ENCODE assay signal across 9 cellular contexts in genomic region chr14:74867673-74868072, GRCh38. TPM values are rescaled to one million over a fixed set of nuclear protein-coding genes. Genes with fewer than 3 reads are reported as not detected.
A peak's percentile ranks its signal among the peaks of the same experiment; 100 is the strongest.
DNase-seq lines count a peak whose midpoint lies in the region; ATAC-seq and TF ChIP-seq lines count a peak whose summit lies in the region.
"Had no signal": no experiment of that assay in that cellular context is flagged by ENCODE, and none has a peak within 500 bp of the region (broad histone marks: within the 10 kb centered on the region; RNA-seq: fewer than 3 reads in every experiment).

No MANE protein-coding gene starts in this region.

- no peak overlapping the region for H3K27ac ChIP-seq in GM23338 (ENCODE audit: low read depth)
- no peak overlapping the region for H3K27ac ChIP-seq in uterus
- H3K27ac ChIP-seq: vagina had no signal

- TF ChIP-seq CTCF in GM23338 (conservative IDR thresholded peaks at IDR 0.05; ENCODE audit: low read depth in 2 of 2) = no peak
- no peak for TF ChIP-seq CTCF in uterus (IDR thresholded peaks at IDR 0.05)

- H3K27ac Mint-ChIP-seq in GM23338 = no peak overlapping the region
- peak overlapping the region; percentile 43 for H3K27ac Mint-ChIP-seq in activated CD4-positive, alpha-beta memory T cell treated with anti-CD3 and anti-CD28 coated beads for 36 hours
- peak overlapping the region; percentile 46 to 47 for H3K27ac Mint-ChIP-seq in effector memory CD8-positive, alpha-beta T cell

- H3K79me2 ChIP-seq in GM23338 (replicated peaks; ENCODE audit: insufficient read depth) = no peaks in the 10 kb centered on the region

- H3F3A ChIP-seq in GM23338 (replicated peaks; ENCODE audit: low read depth) = no peaks in the 10 kb centered on the region

- H4K20me1 ChIP-seq in GM23338 (replicated peaks; ENCODE audit: insufficient read depth) = no peaks in the 10 kb centered on the region

- no peaks in the 10 kb centered on the region for H3K36me3 Mint-ChIP-seq in GM23338 (ENCODE audit: low read depth)
- H3K36me3 Mint-ChIP-seq in activated CD4-positive, alpha-beta memory T cell treated with anti-CD3 and anti-CD28 coated beads for 36 hours = no peaks in the 10 kb centered on the region
- H3K36me3 Mint-ChIP-seq in effector memory CD8-positive, alpha-beta T cell (ENCODE audit: insufficient read depth) = no peaks in the 10 kb centered on the region

- intact Hi-C loops in activated CD4-positive, alpha-beta memory T cell treated with anti-CD3 and anti-CD28 coated beads for 36 hours (cut with micrococcal nuclease) = no loop called here
- intact Hi-C loops in uterus (cut with DNase I; ENCODE audit: low total_unique reads) = no loop called here

- ATAC-seq in GM23338 (no peak), HG03520 (IDR thresholded peaks at IDR 0.05; ENCODE audit: unreplicated experiment) (no peak), HG03045 (IDR thresholded peaks at IDR 0.05; ENCODE audit: unreplicated experiment) (no peak)
- ATAC-seq in effector memory CD8-positive, alpha-beta T cell (replicated peaks) = peak; percentile 99

- no peaks in the 10 kb centered on the region for H3K9me3 ChIP-seq in uterus
- H3K9me3 ChIP-seq: vagina had no signal

- H3K27me3 ChIP-seq in GM23338 (ENCODE audit: insufficient read depth) (no peaks in the 10 kb centered on the region), uterus (no peaks in the 10 kb centered on the region)
- H3K27me3 ChIP-seq: vagina had no signal

- no peaks in the 10 kb centered on the region for H3K9me2 ChIP-seq in GM23338 (ENCODE audit: insufficient read depth)

- peaks cover 2% of the 10 kb centered on the region; the same call in 1 of the 3 replicates for H3K4me1 Mint-ChIP-seq in GM23338
- H3K4me1 Mint-ChIP-seq in activated CD4-positive, alpha-beta memory T cell treated with anti-CD3 and anti-CD28 coated beads for 36 hours (ENCODE audit: low read depth) = peaks cover 23% of the 10 kb centered on the region
- peaks cover 13 to 17% of the 10 kb centered on the region in 2 donors for H3K4me1 Mint-ChIP-seq in effector memory CD8-positive, alpha-beta T cell (ENCODE audit: low read depth in 2 of 2)

- H2AFZ ChIP-seq in GM23338 = 0 out of 2 replicates have a peak overlapping the region, but pooled peaks have one; percentile 38

- H3K4me3 Mint-ChIP-seq in GM23338 = no peak overlapping the region
- no peak overlapping the region for H3K4me3 Mint-ChIP-seq in activated CD4-positive, alpha-beta memory T cell treated with anti-CD3 and anti-CD28 coated beads for 36 hours
- H3K4me3 Mint-ChIP-seq in effector memory CD8-positive, alpha-beta T cell = peak overlapping the region; percentile 22 to 40

- POLR2A ChIA-PET in activated CD4-positive, alpha-beta memory T cell treated with anti-CD3 and anti-CD28 coated beads for 36 hours (lab: Charles Lee) = interaction anchor here (0.6 to 1.8 kb wide), 4 partner anchors 14 to 22 kb away, joined by 3 to 9 read pairs (median 4); partner anchors contain the start of gene DLST

- peaks cover 1% of the 10 kb centered on the region for H3K27me3 Mint-ChIP-seq in GM23338 (ENCODE audit: insufficient read depth, low read depth, poor library complexity)
- H3K27me3 Mint-ChIP-seq in activated CD4-positive, alpha-beta memory T cell treated with anti-CD3 and anti-CD28 coated beads for 36 hours = no peaks in the 10 kb centered on the region
- no peaks in the 10 kb centered on the region for H3K27me3 Mint-ChIP-seq in effector memory CD8-positive, alpha-beta T cell

- H3K4me1 ChIP-seq in GM23338 (ENCODE audit: insufficient read depth) = no peaks in the 10 kb centered on the region
- no peaks in the 10 kb centered on the region for H3K4me1 ChIP-seq in uterus
- H3K4me1 ChIP-seq: vagina had no signal

- H3K4me3 ChIP-seq in GM23338 (no peak overlapping the region), uterus (no peak overlapping the region)
- H3K4me3 ChIP-seq: vagina had no signal

- H3K4me2 ChIP-seq in GM23338 = no peak overlapping the region

- no peak for TF ChIP-seq POLR2A in erythroblast (IDR thresholded peaks at IDR 0.05; ENCODE audit: low read length)
- no peak for TF ChIP-seq POLR2A in uterus (IDR thresholded peaks at IDR 0.05)

- H3K36me3 ChIP-seq in GM23338 (ENCODE audit: insufficient read depth) = no peaks in the 10 kb centered on the region
- H3K36me3 ChIP-seq in uterus = no peaks in the 10 kb centered on the region
- H3K36me3 ChIP-seq: vagina had no signal

- DNase-seq in GM23338 (ENCODE audit: low spot score) (no peak), erythroblast (lab: John Stamatoyannopoulos, UW) (no peak), uterus (no peak)
- peak; percentile 79 for DNase-seq in activated CD4-positive, alpha-beta memory T cell treated with anti-CD3 and anti-CD28 coated beads for 36 hours
- DNase-seq in effector memory CD8-positive, alpha-beta T cell = peak; percentile 20 to 31 (median 21)
- peak in 2 of 3 donors; percentile 15 to 24 for DNase-seq in stimulated activated CD4-positive, alpha-beta T cell treated with anti-CD3 and anti-CD28 coated beads, TNF-alpha, amount 100 ng/mL, for 1 hour (ENCODE audit: low read depth in 3 of 3, low spot score in 1 of 3)

- CTCF ChIA-PET in activated CD4-positive, alpha-beta memory T cell treated with anti-CD3 and anti-CD28 coated beads for 36 hours (lab: Charles Lee) = interaction anchor here (0.9 to 3.2 kb wide), 11 partner anchors 10 to 255 kb away, joined by 3 to 22 read pairs (median 4); partner anchors contain the start of genes DLST and PROX2

- no peaks in the 10 kb centered on the region for H3K9me3 Mint-ChIP-seq in GM23338
- no peaks in the 10 kb centered on the region for H3K9me3 Mint-ChIP-seq in activated CD4-positive, alpha-beta memory T cell treated with anti-CD3 and anti-CD28 coated beads for 36 hours
- H3K9me3 Mint-ChIP-seq in effector memory CD8-positive, alpha-beta T cell = no peaks in the 10 kb centered on the region

TF ChIP-seq in GM23338, 12 proteins besides CTCF, POLR2A, EP300 and RAD21:
- no peak for TF ChIP-seq STAT1 (IDR thresholded peaks at IDR 0.05; ENCODE audit: unreplicated experiment)
- TF ChIP-seq REST (IDR thresholded peaks at IDR 0.05; ENCODE audit: unreplicated experiment) = no peak
- TF ChIP-seq ZNF114 (CRISPR knock-in tag; IDR thresholded peaks at IDR 0.05) = no peak

RNA-seq across cellular contexts. Expression of gene PROX2, which starts 8.3 kb away (rescaled TPM):
- 0.31 TPM in 1 of 2 replicates, not detected in the other for total RNA-seq in GM23338 (2014; rRNA removed; shearing (Covaris generic))
- polyA plus RNA-seq in GM23338 (2016; fragmentation: Nextera tagmentation; extraction: Ambion mirVana) = 0.06 and 0.09 TPM in 2 replicates
- under 1 TPM; 0.19 to 0.33 TPM for total RNA-seq in activated CD4-positive, alpha-beta memory T cell treated with anti-CD3 and anti-CD28 coated beads for 36 hours
- not detected for total RNA-seq in uterus
- total RNA-seq: vagina had no signal

RNA-seq across cellular contexts. Expression of gene DLST, which starts 14.0 kb away (rescaled TPM):
- total RNA-seq in GM23338 (2014; rRNA removed; shearing (Covaris generic)) = 102 and 106 TPM in 2 replicates
- polyA plus RNA-seq in GM23338 (2016; fragmentation: Nextera tagmentation; extraction: Ambion mirVana) = 11.2 TPM in 2 replicates
- 100 to 1,000 TPM; 132 to 137 TPM for total RNA-seq in activated CD4-positive, alpha-beta memory T cell treated with anti-CD3 and anti-CD28 coated beads for 36 hours
- 10 to 100 TPM; 31.8 to 77.2 (median 62.7) TPM for total RNA-seq in uterus

RNA-seq across cellular contexts. Expression of gene RPS6KL1, which starts 55.4 kb away (rescaled TPM):
- total RNA-seq in GM23338 (2014; rRNA removed; shearing (Covaris generic)) = 6.5 and 11.6 TPM in 2 replicates
- 4.6 and 5.6 TPM in 2 replicates for polyA plus RNA-seq in GM23338 (2016; fragmentation: Nextera tagmentation; extraction: Ambion mirVana)
- total RNA-seq in activated CD4-positive, alpha-beta memory T cell treated with anti-CD3 and anti-CD28 coated beads for 36 hours = 1 to 10 TPM; 4.2 to 4.9 TPM
- 10 to 100 TPM in 1 of 4 donors, 1 to 10 TPM in 1, under 1 TPM in 1, not detected in 1; 0.26 to 11.1 (median 3.0) TPM for total RNA-seq in uterus

Comparison
In these comparisons a context has a peak if more than half of its experiments do, and no peak if none do; other contexts are left out.
1. DNase-seq: peak in activated CD4-positive, alpha-beta memory T cell treated with anti-CD3 and anti-CD28 coated beads for 36 hours (single experiment), effector memory CD8-positive, alpha-beta T cell (3 of 3) and stimulated activated CD4-positive, alpha-beta T cell treated with anti-CD3 and anti-CD28 coated beads, TNF-alpha, amount 100 ng/mL, for 1 hour (2 of 3); none in GM23338 (single experiment), erythroblast (0 of 2) and uterus (0 of 2).
2. H3K4me3 Mint-ChIP-seq: peak in effector memory CD8-positive, alpha-beta T cell (2 of 2); none in GM23338 (single experiment) and activated CD4-positive, alpha-beta memory T cell treated with anti-CD3 and anti-CD28 coated beads for 36 hours (single experiment).